Comparison of ENCODE assay signal across 1 cellular context in genomic region chr2:140641163-140641562, GRCh38.
TF ChIP-seq lines count a peak whose summit lies in the region.

No MANE protein-coding gene starts in this region.

TF ChIP-seq in A549, 52 proteins besides CTCF, POLR2A, EP300 and RAD21 (continued from another document):
- no peak for TF ChIP-seq ELK1 (IDR thresholded peaks at IDR 0.05; ENCODE audit: low read depth, low read length)
TF ChIP-seq in A549: peak in this region for 0.
